ENCODE assay signal across 25 cellular contexts in genomic region chr1:168963596-168963995, GRCh38.
"Had no signal": no experiment of that assay in that cellular context is flagged by ENCODE, and none has a peak within 500 bp of the region (broad histone marks: within the 10 kb centered on the region; RNA-seq: fewer than 3 reads in every experiment).

No MANE protein-coding gene starts in this region.

- H3K36me3 ChIP-seq: brain microvascular endothelial cell, cardiac muscle cell, Peyer's patch, SJSA1 had no signal

- H3K4me2 ChIP-seq: KMS-11 had no signal

- H3K4me1 ChIP-seq: SJSA1 had no signal

- H3K27ac Mint-ChIP-seq: activated CD4-positive, alpha-beta T cell treated with anti-CD3 and anti-CD28 coated beads, Interleukin-2, amount 10 ng/mL, durations not matched to agents 24 days and 14 days; activated naive CD4-positive, alpha-beta T cell treated with anti-CD3 and anti-CD28 coated beads for 36 hours; activated naive CD8-positive, alpha-beta T cell; WTC11 had no signal

- H3K9ac ChIP-seq: KMS-11 had no signal

- ATAC-seq: activated T-cell treated with anti-CD3 and anti-CD28 coated beads, Interleukin-2, amount 50 U/mL, for 4 hours; SK-N-SH treated with all-trans-retinoic acid at 6 μM for 48 hours; WTC11 had no signal

- H3K4me3 Mint-ChIP-seq: activated CD4-positive, alpha-beta T cell treated with anti-CD3 and anti-CD28 coated beads, Interleukin-2, amount 10 ng/mL, durations not matched to agents 24 days and 14 days; activated naive CD4-positive, alpha-beta T cell treated with anti-CD3 and anti-CD28 coated beads for 36 hours; activated naive CD8-positive, alpha-beta T cell; activated T-cell treated with anti-CD3 and anti-CD28 coated beads, Interleukin-2, amount 50 U/mL, for 4 hours; WTC11 had no signal

- H3K4me3 ChIP-seq: cardiac muscle cell, Peyer's patch, SJSA1 had no signal

- DNase-seq: activated CD4-positive, alpha-beta T cell treated with anti-CD3 and anti-CD28 coated beads, Interleukin-2, amount 10 ng/mL, durations not matched to agents 24 days and 14 days; activated CD4-positive, alpha-beta T cell treated with anti-CD3 and anti-CD28 coated beads, Interleukin-2, amount 50 U/mL, for 48 hours; activated CD4-positive, CD25-positive, alpha-beta regulatory T cell treated with anti-CD3 and anti-CD28 coated beads, Interleukin-2, amount 50 U/mL, for 72 hours; activated effector memory CD4-positive, alpha-beta T cell treated with anti-CD3 and anti-CD28 coated beads, Interleukin-2, amount 50 U/mL, for 16 hours; activated naive CD4-positive, alpha-beta T cell treated with anti-CD3 and anti-CD28 coated beads for 36 hours; activated T-cell treated with anti-CD3 and anti-CD28 coated beads, Interleukin-2, amount 50 U/mL, for 4 hours; brain microvascular endothelial cell; NCI-H1105; NCI-H1436; NCI-H1694 treated with DMSO at 0.1 percent for 48 hours; NCI-H2081; NCI-H510A treated with DMSO at 0.1 percent for 48 hours; NCI-H69; NK-92 treated with Interleukin-12 subunit alpha and Interleukin-12 subunit beta, amount 100 ng/mL, for 24 hours; OCI-M1; Peyer's patch; Right ventricle myocardium superior; SW 1271 had no signal

- H3K27ac ChIP-seq: brain microvascular endothelial cell, cardiac muscle cell, KMS-11, Peyer's patch, RWPE1, SJSA1 had no signal

- H3K9me3 ChIP-seq: Peyer's patch, SJSA1 had no signal

- H3K9me3 Mint-ChIP-seq: activated CD4-positive, alpha-beta T cell treated with anti-CD3 and anti-CD28 coated beads, Interleukin-2, amount 10 ng/mL, durations not matched to agents 24 days and 14 days; activated naive CD4-positive, alpha-beta T cell treated with anti-CD3 and anti-CD28 coated beads for 36 hours; activated T-cell treated with anti-CD3 and anti-CD28 coated beads, Interleukin-2, amount 50 U/mL, for 4 hours had no signal

- H3K27me3 ChIP-seq: brain microvascular endothelial cell, cardiac muscle cell, Peyer's patch, SJSA1 had no signal

- H3K36me3 Mint-ChIP-seq: activated naive CD8-positive, alpha-beta T cell; WTC11 had no signal
